1 cellular context compared by ENCODE assay signal in genomic region chr19:16111160-16111908, GRCh38.
A peak's percentile ranks its signal among the peaks of the same experiment; 100 is the strongest.
TF ChIP-seq lines count a peak whose summit lies in the region.

TSS of gene RAB8A (plus strand) at chr19:16111889. CDS start at chr19:16111902, 13 bp downstream.

TF ChIP-seq in K562, 482 proteins besides CTCF, POLR2A, EP300 and RAD21 (continued from another document and continues in another):
- TF ChIP-seq ZNF124 (CRISPR knock-in tag; IDR thresholded peaks at IDR 0.05) (no peak), HDAC6 (IDR thresholded peaks at IDR 0.05; ENCODE audit: low read depth, low read length) (no peak), ARID3A (IDR thresholded peaks at IDR 0.05; ENCODE audit: borderline replicate concordance, low read depth, low read length) (no peak), PCBP2 (IDR thresholded peaks at IDR 0.05; ENCODE audit: low read depth, low read length, poor library complexity, severe bottlenecking) (no peak), ZNF212 (CRISPR knock-in tag; IDR thresholded peaks at IDR 0.05) (no peak), MGA (IDR thresholded peaks at IDR 0.05) (peak; percentile 98), ZNF217 (CRISPR knock-in tag; IDR thresholded peaks at IDR 0.05) (no peak), MXD1 (CRISPR knock-in tag; IDR thresholded peaks at IDR 0.05; ENCODE audit: borderline replicate concordance, poor library complexity, severe bottlenecking) (no peak), TRIM25 (IDR thresholded peaks at IDR 0.05; ENCODE audit: borderline replicate concordance) (no peak), POLR2H (tag; IDR thresholded peaks at IDR 0.05; ENCODE audit: low read depth) (peak; percentile 82; the same call in 1 of the 2 replicates), ESRRB (CRISPR knock-in tag; IDR thresholded peaks at IDR 0.05; ENCODE audit: borderline replicate concordance) (no peak), SMARCE1 (IDR thresholded peaks at IDR 0.05) (0 out of 2 replicates have a peak, but pooled peaks have one; percentile 9), BDP1 (IDR thresholded peaks at IDR 0.05; ENCODE audit: insufficient read depth, insufficient read length) (no peak), ILF3 (IDR thresholded peaks at IDR 0.05; ENCODE audit: borderline replicate concordance) (no peak), HEY1 (CRISPR knock-in tag; IDR thresholded peaks at IDR 0.05; ENCODE audit: borderline replicate concordance) (no peak), HMBOX1 (IDR thresholded peaks at IDR 0.05) (no peak), SREBF1 (IDR thresholded peaks at IDR 0.05; ENCODE audit: borderline replicate concordance, low read depth, low read length) (no peak), FOXJ3 (CRISPR knock-in tag; IDR thresholded peaks at IDR 0.05) (no peak), HIVEP1 (CRISPR knock-in tag; IDR thresholded peaks at IDR 0.05) (peak; percentile 65; the same call in 1 of the 2 replicates), HNRNPL (IDR thresholded peaks at IDR 0.05; ENCODE audit: low read depth, low read length) (no peak), LARP7 (IDR thresholded peaks at IDR 0.05) (no peak), HMGXB4 (CRISPR knock-in tag; IDR thresholded peaks at IDR 0.05) (0 out of 2 replicates have a peak, but pooled peaks have one; percentile 64), MED1 (CRISPR knock-in tag; IDR thresholded peaks at IDR 0.05; ENCODE audit: borderline replicate concordance) (no peak), ZNF24 (IDR thresholded peaks at IDR 0.05) (no peak), GTF3C2 (IDR thresholded peaks at IDR 0.05; ENCODE audit: borderline replicate concordance, extremely low read depth, insufficient read length) (no peak), MCM2 (IDR thresholded peaks at IDR 0.05; ENCODE audit: low read depth) (no peak), PPARD (CRISPR knock-in tag; IDR thresholded peaks at IDR 0.05) (no peak), ZNF707 (CRISPR knock-in tag; conservative IDR thresholded peaks at IDR 0.05) (no peak), MTF1 (CRISPR knock-in tag; IDR thresholded peaks at IDR 0.05; ENCODE audit: borderline replicate concordance) (no peak), ZNF518B (CRISPR knock-in tag; IDR thresholded peaks at IDR 0.05) (no peak)
